In genomic region chr3:172100482-172100881, GRCh38 we compare ENCODE assay signal across 19 cellular contexts.
DNase-seq lines count a peak whose midpoint lies in the region; ATAC-seq lines count a peak whose summit lies in the region.
"Had no signal": no experiment of that assay in that cellular context is flagged by ENCODE, and none has a peak within 500 bp of the region (broad histone marks: within the 10 kb centered on the region; RNA-seq: fewer than 3 reads in every experiment).

No MANE protein-coding gene starts in this region.

- H3K9me3 ChIP-seq in endocrine pancreas (ENCODE audit: control insufficient read depth, low read length), result no peaks in the 10 kb centered on the region
- H3K9me3 ChIP-seq: sigmoid colon, SJCRH30, suprapubic skin had no signal

- no peaks in the 10 kb centered on the region for H3K27me3 ChIP-seq in endocrine pancreas (ENCODE audit: control insufficient read depth, insufficient read depth, low read length)
- H3K27me3 ChIP-seq: sigmoid colon, SJCRH30, suprapubic skin had no signal

- ATAC-seq in GM18867 (IDR thresholded peaks at IDR 0.05; ENCODE audit: unreplicated experiment), result peak; percentile 61
- ATAC-seq in GM21619 (IDR thresholded peaks at IDR 0.05; ENCODE audit: unreplicated experiment), result peak; percentile 43
- peak; percentile 37 for ATAC-seq in HG03432 (IDR thresholded peaks at IDR 0.05; ENCODE audit: unreplicated experiment)
- ATAC-seq: activated CD4-positive, alpha-beta T cell treated with anti-CD3 and anti-CD28 coated beads for 36 hours had no signal

- H3K9ac ChIP-seq in endocrine pancreas (ENCODE audit: control insufficient read depth, insufficient read depth, low read length), result no peak overlapping the region

- no peaks in the 10 kb centered on the region for H3K36me3 ChIP-seq in endocrine pancreas (ENCODE audit: control insufficient read depth, insufficient read depth, low read length)
- H3K36me3 ChIP-seq: sigmoid colon, suprapubic skin had no signal

- DNase-seq in T-helper 1 cell (no peak), DMS79 treated with DMSO at 0.1 percent for 48 hours (lab: John Stamatoyannopoulos, UW) (no peak), NCI-H82 (lab: John Stamatoyannopoulos, UW) (no peak)
- DNase-seq: activated CD4-positive, alpha-beta T cell treated with anti-CD3 and anti-CD28 coated beads for 36 hours; activated naive CD4-positive, alpha-beta T cell; Calu3; foreskin fibroblast; GDM1; Karpas-422; NCI-H2227 treated with DMSO at 0.1 percent for 48 hours; sigmoid colon; stimulated activated CD4-positive, alpha-beta T cell treated with anti-CD3 and anti-CD28 coated beads, Interleukin-4, amount 100 ng/mL, for 24 hours; stimulated activated CD8-positive, alpha-beta memory T cell treated with anti-CD3 and anti-CD28 coated beads, Interleukin-4, amount 100 ng/mL, for 48 hours had no signal

- H3K4me1 ChIP-seq in endocrine pancreas (ENCODE audit: control insufficient read depth, insufficient read depth, low read length), result peaks cover 7% of the 10 kb centered on the region

- H3K4me3 ChIP-seq in endocrine pancreas (ENCODE audit: control insufficient read depth, insufficient read depth, low read length), result peak overlapping the region; percentile 8
- H3K4me3 ChIP-seq: sigmoid colon, SJCRH30, suprapubic skin had no signal
